In the genomic region with DNA sequence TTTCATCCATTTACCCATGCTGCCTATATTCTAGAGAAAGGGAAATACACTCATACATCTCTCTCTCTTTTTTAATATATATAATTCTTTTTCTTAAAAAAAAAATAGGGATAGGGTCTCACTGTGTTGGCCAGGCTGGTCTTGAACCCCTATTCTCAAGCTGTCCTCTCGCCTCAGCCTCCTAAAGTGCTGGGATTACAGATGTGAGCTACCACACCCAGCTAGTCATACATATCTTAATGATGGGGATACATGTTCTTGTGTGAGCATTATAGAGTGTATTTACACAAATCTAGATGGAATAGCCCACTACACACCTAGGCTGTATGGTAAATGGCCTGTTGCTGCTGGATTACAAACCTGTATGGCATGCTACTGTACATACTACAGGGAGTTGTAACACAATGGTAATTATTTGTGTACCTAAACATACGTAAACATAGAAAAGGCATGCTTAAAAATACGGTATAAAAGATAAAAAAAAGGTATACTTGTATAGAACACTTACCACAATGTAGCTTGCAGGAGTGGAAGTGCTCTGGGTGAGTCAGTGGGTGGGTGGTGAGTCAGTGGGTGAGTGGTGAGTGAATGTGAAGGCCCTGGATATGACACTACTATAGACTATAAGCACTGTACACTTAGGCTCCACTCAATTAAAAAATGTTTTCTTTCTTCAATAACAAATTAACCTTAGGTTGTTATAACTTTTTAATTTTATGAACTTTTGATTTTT, we compare ENCODE assay signal across 11 cellular contexts.
A peak's percentile ranks its signal among the peaks of the same experiment; 100 is the strongest.
DNase-seq lines count a peak whose midpoint lies in the region; ATAC-seq, FAIRE-seq and TF ChIP-seq lines count a peak whose summit lies in the region.
"Had no signal": no experiment of that assay in that cellular context is flagged by ENCODE, and none has a peak within 500 bp of the region (broad histone marks: within the 10 kb centered on the region; RNA-seq: fewer than 3 reads in every experiment).

No MANE protein-coding gene starts in this region.

- DNase-seq in CD4-positive, alpha-beta T cell: peak in 6 of 10 experiments; percentile 19 to 44 (median 21)
- DNase-seq in SK-N-SH (no peak), astrocyte of the cerebellum (ENCODE audit: low read depth) (peak; percentile 29), NCI-H146 treated with DMSO at 0.1 percent for 48 hours (lab: John Stamatoyannopoulos, UW; ENCODE audit: unreplicated experiment) (no peak), GM12892 (ENCODE audit: insufficient read length) (no peak), NCI-H146 (lab: John Stamatoyannopoulos, UW) (no peak)
- DNase-seq in stimulated activated CD4-positive, alpha-beta T cell treated with anti-CD3 and anti-CD28 coated beads, Interleukin-12 subunit alpha, Interleukin-12 subunit beta, amount 100 ng/mL, for 48 hours (ENCODE audit: low read depth in 2 of 3, low spot score in 1 of 3): peak; percentile 33 to 54 (median 52)
- DNase-seq: hypothalamus, NCI-H1930, small intestine had no signal

- no peaks in the 10 kb centered on the region for H4K20me1 ChIP-seq in SK-N-SH (ENCODE audit: insufficient read depth)

- peaks cover 39% of the 10 kb centered on the region for H3K4me1 Mint-ChIP-seq in CD4-positive, alpha-beta T cell (ENCODE audit: low read depth)

- intact Hi-C loops in CD4-positive, alpha-beta T cell (cut with DNase I, micrococcal nuclease): loop anchor here in 1 of 2 experiments (5.0 kb wide), 2 partner anchors 38 to 73 kb away; a partner anchor contains a TSS

- peaks cover 4% of the 10 kb centered on the region for H3F3A ChIP-seq in SK-N-SH (replicated peaks; ENCODE audit: insufficient read depth)

- TF ChIP-seq RAD21 in SK-N-SH (IDR thresholded peaks at IDR 0.05; ENCODE audit: low read length): no peak

- no peaks in the 10 kb centered on the region for H3K27me3 ChIP-seq in CD4-positive, alpha-beta T cell (ENCODE audit: control insufficient read depth, insufficient read depth, low read length)
- H3K27me3 ChIP-seq in SK-N-SH (ENCODE audit: insufficient read depth): no peaks in the 10 kb centered on the region

- ATAC-seq in CD4-positive, alpha-beta T cell (ENCODE audit: poor library complexity): no peak
- ATAC-seq in HG02678 (IDR thresholded peaks at IDR 0.05; ENCODE audit: unreplicated experiment): no peak

- TF ChIP-seq EP300 in SK-N-SH (IDR thresholded peaks at IDR 0.05; ENCODE audit: borderline replicate concordance in 1 of 2, low read depth in 1 of 2, low read length in 1 of 2): no peak

- H3K9me3 ChIP-seq in CD4-positive, alpha-beta T cell (ENCODE audit: control insufficient read depth, low read length): no peaks in the 10 kb centered on the region
- H3K9me3 ChIP-seq in SK-N-SH: no peaks in the 10 kb centered on the region

- CTCF ChIA-PET in CD4-positive, alpha-beta T cell (lab: Charles Lee): interaction anchor here (1.6 kb wide), 1 partner anchor 73 kb away, joined by 3 read pairs; a partner anchor contains a TSS
- CTCF ChIA-PET in SK-N-SH (lab: Yijun Ruan, JAX): interaction anchor here (0.8 to 0.9 kb wide), 2 partner anchors 426 to 437 kb away, joined by 3 read pairs; no protein-coding TSS in a partner anchor

- 76% methylated on average over 3 of the region's 3 CpGs for WGBS in SK-N-SH (ENCODE audit: low lambda C conversion rate)

- H3K9me2 ChIP-seq in SK-N-SH: no peaks in the 10 kb centered on the region

- no peaks in the 10 kb centered on the region for H3K79me2 ChIP-seq in SK-N-SH (ENCODE audit: insufficient read depth)

- H3K4me3 ChIP-seq in SK-N-SH (ENCODE audit: low read depth in 2 of 2, low read length in 1 of 2): no peak overlapping the region
- H3K4me3 ChIP-seq in astrocyte of the cerebellum (ENCODE audit: low read depth, low read length): no peak overlapping the region

- no peak overlapping the region for H2AFZ ChIP-seq in SK-N-SH (ENCODE audit: low read depth)

- H3K27me3 Mint-ChIP-seq in CD4-positive, alpha-beta T cell: no peaks in the 10 kb centered on the region

- H3K4me1 ChIP-seq in SK-N-SH (ENCODE audit: control insufficient read depth in 1 of 2, insufficient read depth in 2 of 2, low read depth in 1 of 2, low read length in 1 of 2): no peaks in the 10 kb centered on the region

- no peak overlapping the region for H3K27ac ChIP-seq in CD4-positive, alpha-beta T cell (ENCODE audit: low read depth, low read length)
- H3K27ac ChIP-seq in SK-N-SH (ENCODE audit: low read depth in 2 of 2, low read length in 1 of 2): no peak overlapping the region

- H3K36me3 ChIP-seq in SK-N-SH (replicated peaks in 1 of 2; ENCODE audit: control insufficient read depth in 1 of 2, insufficient read depth in 2 of 2, low read length in 1 of 2): no peaks in the 10 kb centered on the region

- no peak for FAIRE-seq in GM12892 (lab: Jason Lieb, UNC)

- TF ChIP-seq CTCF in CD4-positive, alpha-beta T cell (IDR thresholded peaks at IDR 0.05): no peak
- TF ChIP-seq CTCF in SK-N-SH (IDR thresholded peaks at IDR 0.05) (no peak), astrocyte of the cerebellum (IDR thresholded peaks at IDR 0.05; ENCODE audit: low read depth, low read length, missing control alignments) (no peak)

- TF ChIP-seq POLR2A in GM12892 (IDR thresholded peaks at IDR 0.05; ENCODE audit: low read depth, low read length): no peak

- no peaks in the 10 kb centered on the region for H3K9me3 Mint-ChIP-seq in CD4-positive, alpha-beta T cell

- no peak overlapping the region for H3K27ac Mint-ChIP-seq in CD4-positive, alpha-beta T cell

- no peaks in the 10 kb centered on the region for H3K36me3 Mint-ChIP-seq in CD4-positive, alpha-beta T cell (ENCODE audit: low read depth)

- no peak overlapping the region for H3K9ac ChIP-seq in SK-N-SH

- POLR2A ChIA-PET in CD4-positive, alpha-beta T cell (lab: Charles Lee): interaction anchor here (0.7 to 1.3 kb wide), 4 partner anchors 37 to 73 kb away, joined by 3 to 4 read pairs (median 4); a partner anchor contains a TSS
- POLR2A ChIA-PET in SK-N-SH (lab: Yijun Ruan, JAX): no interaction called here

- in situ Hi-C loops in astrocyte of the cerebellum (cut with HindIII; ENCODE audit: low sequenced_read_pairs): no loop called here

- H3K4me2 ChIP-seq in SK-N-SH: no peak overlapping the region

- no peak overlapping the region for H3K4me3 Mint-ChIP-seq in CD4-positive, alpha-beta T cell

TF ChIP-seq in SK-N-SH, 30 proteins besides CTCF, POLR2A, EP300 and RAD21:
- no peak for TF ChIP-seq POLR2AphosphoS5 (IDR thresholded peaks at IDR 0.05; ENCODE audit: low read depth, low read length)
- TF ChIP-seq TEAD4 (IDR thresholded peaks at IDR 0.05; ENCODE audit: borderline replicate concordance, insufficient read depth): no peak
- no peak for TF ChIP-seq MEF2A (IDR thresholded peaks at IDR 0.05; ENCODE audit: borderline replicate concordance, low read depth)
- peak; percentile 84 for TF ChIP-seq FOSL2 (IDR thresholded peaks at IDR 0.05; ENCODE audit: borderline replicate concordance, low read depth)
- TF ChIP-seq EZH2phosphoT487 (IDR thresholded peaks at IDR 0.05; ENCODE audit: borderline replicate concordance, low read depth): no peak
- TF ChIP-seq ELF1 (IDR thresholded peaks at IDR 0.05): no peak
- no peak for TF ChIP-seq NRF1 (IDR thresholded peaks at IDR 0.05; ENCODE audit: low read depth, low read length)
- no peak for TF ChIP-seq FOXJ3 (CRISPR knock-in tag; IDR thresholded peaks at IDR 0.05)
- TF ChIP-seq RXRA (IDR thresholded peaks at IDR 0.05; ENCODE audit: borderline replicate concordance, low read depth): no peak
- TF ChIP-seq JUND (IDR thresholded peaks at IDR 0.05): peak; percentile 67
- TF ChIP-seq, protein P1, sequence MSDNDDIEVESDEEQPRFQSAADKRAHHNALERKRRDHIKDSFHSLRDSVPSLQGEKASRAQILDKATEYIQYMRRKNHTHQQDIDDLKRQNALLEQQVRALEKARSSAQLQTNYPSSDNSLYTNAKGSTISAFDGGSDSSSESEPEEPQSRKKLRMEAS (IDR thresholded peaks at IDR 0.05; ENCODE audit: low read depth): no peak
- no peak for TF ChIP-seq MXI1 (IDR thresholded peaks at IDR 0.05; ENCODE audit: low read depth, low read length)
- no peak for TF ChIP-seq TCF12 (IDR thresholded peaks at IDR 0.05)
TF ChIP-seq in SK-N-SH: peak in this region for 2.

Comparison
In these comparisons a context has a peak if more than half of its experiments do, and no peak if none do; other contexts are left out.
1. DNase-seq: peak in CD4-positive, alpha-beta T cell (6 of 10), astrocyte of the cerebellum (single experiment) and stimulated activated CD4-positive, alpha-beta T cell treated with anti-CD3 and anti-CD28 coated beads, Interleukin-12 subunit alpha, Interleukin-12 subunit beta, amount 100 ng/mL, for 48 hours (3 of 3); none in SK-N-SH (single experiment), NCI-H146 treated with DMSO at 0.1 percent for 48 hours (single experiment), GM12892 (single experiment) and NCI-H146 (single experiment).